ENCODE assay signal across 26 cellular contexts in genomic region chr10:130455791-130456190, GRCh38.
"Had no signal": no experiment of that assay in that cellular context is flagged by ENCODE, and none has a peak within 500 bp of the region (broad histone marks: within the 10 kb centered on the region; RNA-seq: fewer than 3 reads in every experiment).

No MANE protein-coding gene starts in this region.

- H3K4me3 ChIP-seq: left lung, lower lobe of right lung, neural progenitor cell, ovary, spleen, suprapubic skin, tibial nerve, uterus had no signal

- H3K36me3 ChIP-seq: left lung, lower lobe of right lung, neural progenitor cell, neutrophil, ovary, spleen, suprapubic skin, tibial nerve, uterus had no signal

- H3K4me1 Mint-ChIP-seq: mesothelial cell of epicardium; naive B cell; natural killer cell; neural progenitor cell; stimulated activated effector memory CD8-positive, alpha-beta T cell treated with anti-CD3 and anti-CD28 coated beads, Interleukin-12 subunit alpha, Interleukin-12 subunit beta, amount 100 ng/mL, for 72 hours had no signal

- H3K27ac ChIP-seq: left lung, lower lobe of right lung, neural progenitor cell, neutrophil, ovary, spleen, suprapubic skin, tibial nerve, uterus had no signal

- H3K27me3 ChIP-seq: neural progenitor cell, neutrophil, ovary, tibial nerve, uterus had no signal

- H3K4me3 Mint-ChIP-seq: mesothelial cell of epicardium; naive B cell; natural killer cell; nephron progenitor cell; neural progenitor cell; stimulated activated effector memory CD8-positive, alpha-beta T cell treated with anti-CD3 and anti-CD28 coated beads, Interleukin-12 subunit alpha, Interleukin-12 subunit beta, amount 100 ng/mL, for 72 hours; stimulated activated naive CD8-positive, alpha-beta T cell treated with anti-CD3 and anti-CD28 coated beads, Interleukin-15, Interleukin-2, amounts not matched to agents 100 ng/mL and 50 ng/mL, for 24 hours; type B pancreatic cell had no signal

- H2AFZ ChIP-seq: neural progenitor cell had no signal

- H3K36me3 Mint-ChIP-seq: mesothelial cell of epicardium; naive B cell; natural killer cell; neural progenitor cell; stimulated activated effector memory CD8-positive, alpha-beta T cell treated with anti-CD3 and anti-CD28 coated beads, Interleukin-12 subunit alpha, Interleukin-12 subunit beta, amount 100 ng/mL, for 72 hours; type B pancreatic cell had no signal

- ATAC-seq: left lung; lower lobe of right lung; natural killer cell; right cardiac atrium; sciatic nerve; stimulated activated effector memory CD8-positive, alpha-beta T cell treated with anti-CD3 and anti-CD28 coated beads, Interleukin-12 subunit alpha, Interleukin-12 subunit beta, amount 100 ng/mL, for 72 hours had no signal

- H3K9me3 Mint-ChIP-seq: mesothelial cell of epicardium; natural killer cell; nephron progenitor cell; stimulated activated naive CD8-positive, alpha-beta T cell treated with anti-CD3 and anti-CD28 coated beads, Interleukin-15, Interleukin-2, amounts not matched to agents 100 ng/mL and 50 ng/mL, for 24 hours; type B pancreatic cell had no signal

- H3K9ac ChIP-seq: neural progenitor cell had no signal

- H3K4me1 ChIP-seq: left lung, lower lobe of right lung, neural progenitor cell, spleen, suprapubic skin, tibial nerve, uterus had no signal

- DNase-seq: islet precursor cell; left lung; lower lobe of right lung; mammary epithelial cell; mesenchymal stem cell; naive B cell; natural killer cell; nephron progenitor cell; occipital lobe; ovary; right cardiac atrium; small intestine; spleen; stimulated activated CD4-positive, alpha-beta T cell treated with anti-CD3 and anti-CD28 coated beads, Interleukin-4, amount 100 ng/mL, for 24 hours; stimulated activated naive CD4-positive, alpha-beta T cell; uterus had no signal

- H3K9me3 ChIP-seq: left lung, lower lobe of right lung, neutrophil, ovary, spleen, tibial nerve, uterus had no signal

- H3K27ac Mint-ChIP-seq: mesothelial cell of epicardium; natural killer cell; nephron progenitor cell; neural progenitor cell; progenitor cell of endocrine pancreas; stimulated activated effector memory CD8-positive, alpha-beta T cell treated with anti-CD3 and anti-CD28 coated beads, Interleukin-12 subunit alpha, Interleukin-12 subunit beta, amount 100 ng/mL, for 72 hours; stimulated activated naive CD8-positive, alpha-beta T cell treated with anti-CD3 and anti-CD28 coated beads, Interleukin-15, Interleukin-2, amounts not matched to agents 100 ng/mL and 50 ng/mL, for 24 hours; type B pancreatic cell had no signal

- H3K4me2 ChIP-seq: neural progenitor cell had no signal
